10 cellular contexts compared by ENCODE assay signal in the genomic region with DNA sequence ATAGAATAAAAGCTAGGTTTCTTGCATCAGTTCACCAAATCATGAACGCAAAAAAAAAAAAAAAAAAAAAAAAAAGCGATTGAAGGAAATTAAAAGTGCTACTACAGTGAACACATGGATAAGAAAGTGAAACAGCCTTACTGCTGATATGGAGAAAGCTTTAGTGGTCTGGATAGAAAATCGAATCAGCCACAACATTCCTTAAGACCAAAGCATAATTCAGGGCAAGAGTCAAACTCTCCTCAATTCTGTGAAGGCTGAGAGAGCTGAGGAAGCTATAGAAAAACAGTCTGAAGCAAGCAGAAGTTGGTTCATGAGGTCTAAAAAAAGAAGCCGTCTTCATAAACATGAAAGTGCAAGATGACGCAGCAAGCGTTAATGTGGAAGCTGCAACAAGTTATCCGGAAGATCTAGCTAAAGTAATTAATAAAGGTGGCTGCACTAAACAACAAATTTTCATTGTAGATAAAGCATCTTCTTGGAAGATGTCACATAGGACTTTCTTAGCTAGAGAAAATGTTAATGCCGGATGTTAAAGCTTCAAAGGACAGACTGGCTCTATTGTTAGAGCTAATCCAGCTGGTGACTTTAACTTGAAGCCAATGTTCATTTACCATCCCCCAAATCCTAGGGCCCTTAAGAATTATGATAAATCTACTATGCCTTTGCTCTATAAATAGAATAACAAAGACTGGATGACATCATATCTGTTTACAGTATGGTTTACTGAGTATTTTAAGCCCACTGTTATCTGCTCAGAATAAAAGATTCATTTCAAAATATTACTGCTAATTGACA. TPM values are rescaled to one million over a fixed set of nuclear protein-coding genes. Genes with fewer than 3 reads are reported as not detected.
DNase-seq lines count a peak whose midpoint lies in the region; ATAC-seq lines count a peak whose summit lies in the region.
"Had no signal": no experiment of that assay in that cellular context is flagged by ENCODE, and none has a peak within 500 bp of the region (broad histone marks: within the 10 kb centered on the region; RNA-seq: fewer than 3 reads in every experiment).

No MANE protein-coding gene starts in this region.

- H3K4me3 ChIP-seq in skeletal muscle satellite cell (ENCODE audit: low read length): peak overlapping the region; percentile 57

- no peaks in the 10 kb centered on the region for H3K9me3 Mint-ChIP-seq in stimulated activated effector memory CD8-positive, alpha-beta T cell treated with anti-CD3 and anti-CD28 coated beads, Interleukin-12 subunit alpha, Interleukin-12 subunit beta, amount 100 ng/mL, for 72 hours
- H3K9me3 Mint-ChIP-seq: activated CD4-positive, alpha-beta memory T cell treated with anti-CD3 and anti-CD28 coated beads, Interleukin-2, amount 10 ng/mL, durations not matched to agents 7 days and 5 days; neural crest cell had no signal

- peak; percentile 27 for DNase-seq in OCI-M1 (lab: John Stamatoyannopoulos, UW)
- peak; percentile 18 for DNase-seq in fibroblast of gingiva (ENCODE audit: low read depth)
- no peak for DNase-seq in NCI-H1930 (lab: John Stamatoyannopoulos, UW)
- no peak for DNase-seq in NCI-H2029 (lab: John Stamatoyannopoulos, UW)
- no peak for DNase-seq in stimulated activated effector memory CD8-positive, alpha-beta T cell treated with anti-CD3 and anti-CD28 coated beads, Interleukin-12 subunit alpha, Interleukin-12 subunit beta, amount 100 ng/mL, for 72 hours (ENCODE audit: low spot score in 2 of 2)
- DNase-seq: activated CD4-positive, alpha-beta memory T cell treated with anti-CD3 and anti-CD28 coated beads, Interleukin-2, amount 10 ng/mL, durations not matched to agents 7 days and 5 days had no signal

- peak overlapping the region; percentile 58 for H3K9ac ChIP-seq in skeletal muscle satellite cell (ENCODE audit: low read depth, low read length)

- peaks cover 30% of the 10 kb centered on the region for H3K4me1 ChIP-seq in skeletal muscle satellite cell (ENCODE audit: control insufficient read depth, insufficient read depth, low read length)

- no peaks in the 10 kb centered on the region for H3K36me3 Mint-ChIP-seq in stimulated activated effector memory CD8-positive, alpha-beta T cell treated with anti-CD3 and anti-CD28 coated beads, Interleukin-12 subunit alpha, Interleukin-12 subunit beta, amount 100 ng/mL, for 72 hours

- ATAC-seq in GM21381 (IDR thresholded peaks at IDR 0.05; ENCODE audit: unreplicated experiment) (peak; percentile 50), GM18867 (IDR thresholded peaks at IDR 0.05; ENCODE audit: unreplicated experiment) (no peak)
- ATAC-seq in stimulated activated effector memory CD8-positive, alpha-beta T cell treated with anti-CD3 and anti-CD28 coated beads, Interleukin-12 subunit alpha, Interleukin-12 subunit beta, amount 100 ng/mL, for 72 hours: no peak

- no peaks in the 10 kb centered on the region for H3K9me3 ChIP-seq in skeletal muscle satellite cell (replicated peaks; ENCODE audit: low read length)

- no peaks in the 10 kb centered on the region for H3K36me3 ChIP-seq in skeletal muscle satellite cell (ENCODE audit: insufficient read depth, low read length)

- no peak overlapping the region for H3K4me3 Mint-ChIP-seq in stimulated activated effector memory CD8-positive, alpha-beta T cell treated with anti-CD3 and anti-CD28 coated beads, Interleukin-12 subunit alpha, Interleukin-12 subunit beta, amount 100 ng/mL, for 72 hours
- H3K4me3 Mint-ChIP-seq: activated CD4-positive, alpha-beta memory T cell treated with anti-CD3 and anti-CD28 coated beads, Interleukin-2, amount 10 ng/mL, durations not matched to agents 7 days and 5 days; neural crest cell had no signal

- H3K4me2 ChIP-seq in skeletal muscle satellite cell (ENCODE audit: low read length): peak overlapping the region; percentile 77

- H3K4me1 Mint-ChIP-seq in stimulated activated effector memory CD8-positive, alpha-beta T cell treated with anti-CD3 and anti-CD28 coated beads, Interleukin-12 subunit alpha, Interleukin-12 subunit beta, amount 100 ng/mL, for 72 hours: no peaks in the 10 kb centered on the region

- no peak overlapping the region for H3K27ac Mint-ChIP-seq in stimulated activated effector memory CD8-positive, alpha-beta T cell treated with anti-CD3 and anti-CD28 coated beads, Interleukin-12 subunit alpha, Interleukin-12 subunit beta, amount 100 ng/mL, for 72 hours
- H3K27ac Mint-ChIP-seq: activated CD4-positive, alpha-beta memory T cell treated with anti-CD3 and anti-CD28 coated beads, Interleukin-2, amount 10 ng/mL, durations not matched to agents 7 days and 5 days had no signal

- no peaks in the 10 kb centered on the region for H3K27me3 ChIP-seq in skeletal muscle satellite cell (ENCODE audit: control insufficient read depth, insufficient read depth, low read length)

RNA-seq across cellular contexts. Expression of a gene that starts 19.2 kb away (rescaled TPM):
- 7.4 and 27.1 TPM in 2 replicates for total RNA-seq in skeletal muscle satellite cell (2012; rRNA removed)
- total RNA-seq: activated CD4-positive, alpha-beta memory T cell treated with anti-CD3 and anti-CD28 coated beads, Interleukin-2, amount 10 ng/mL, durations not matched to agents 7 days and 5 days had no signal

Comparison
In these comparisons a context has a peak if more than half of its experiments do, and no peak if none do; other contexts are left out.
1. DNase-seq: peak in OCI-M1 (single experiment) and fibroblast of gingiva (single experiment); none in NCI-H1930 (0 of 2), NCI-H2029 (single experiment) and stimulated activated effector memory CD8-positive, alpha-beta T cell treated with anti-CD3 and anti-CD28 coated beads, Interleukin-12 subunit alpha, Interleukin-12 subunit beta, amount 100 ng/mL, for 72 hours (0 of 2).